ENCODE assay signal across 26 cellular contexts in the genomic region with DNA sequence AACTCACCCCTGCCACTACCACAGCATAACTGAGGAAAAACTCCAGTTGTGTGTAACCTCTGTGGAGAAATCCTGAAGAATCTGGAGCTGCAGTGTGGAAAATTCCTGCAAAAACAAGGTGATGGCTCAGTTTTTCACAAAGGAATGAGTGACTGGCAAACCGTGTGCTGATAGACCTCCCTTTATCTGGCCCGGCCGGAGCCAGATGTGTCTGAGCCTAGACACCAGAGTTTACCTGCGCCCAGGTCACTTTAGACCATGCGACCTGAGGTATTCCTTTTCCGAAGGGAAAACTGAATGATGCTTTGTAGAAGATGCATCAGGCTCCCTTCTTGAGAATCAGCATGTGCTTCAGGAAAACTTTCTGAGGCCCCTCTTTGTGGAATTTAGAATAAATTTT. TPM values are rescaled to one million over a fixed set of nuclear protein-coding genes. Genes with fewer than 3 reads are reported as not detected.
DNase-seq lines count a peak whose midpoint lies in the region; ATAC-seq, FAIRE-seq and TF ChIP-seq lines count a peak whose summit lies in the region.
"Had no signal": no experiment of that assay in that cellular context is flagged by ENCODE, and none has a peak within 500 bp of the region (broad histone marks: within the 10 kb centered on the region; RNA-seq: fewer than 3 reads in every experiment).

No MANE protein-coding gene starts in this region.

- in situ Hi-C loops in transverse colon (cut with MboI; ENCODE audit: low pct_ligation_motif_present in 1 of 4, low pct_unique_long_range_greater_than_20kb in 1 of 4, low sequenced_read_pairs in 3 of 4), result no loop called here

- no peak for FAIRE-seq in frontal cortex (lab: Jason Lieb, UNC)
- FAIRE-seq: D721Med, GM12878, GM19239, H1 had no signal

- no peak for DNase-seq in dorsolateral prefrontal cortex
- no peak for DNase-seq in frontal cortex (ENCODE audit: low spot score in 2 of 2)
- no peak for DNase-seq in CD4-positive, alpha-beta T cell
- DNase-seq in AG08395 (ENCODE audit: low spot score), result no peak
- no peak for DNase-seq in transverse colon
- DNase-seq: CD4-positive, CD25-positive, alpha-beta regulatory T cell; CD8-positive, alpha-beta memory T cell; DMS 273 treated with DMSO at 0.1 percent for 48 hours; DMS79; EL; GDM1; GM23248; H7; HCEC 1CT had no signal

- H3K27me3 ChIP-seq in dorsolateral prefrontal cortex (no peaks in the 10 kb centered on the region), layer of hippocampus (ENCODE audit: control insufficient read depth, insufficient read depth, low read length) (no peaks in the 10 kb centered on the region), transverse colon (no peaks in the 10 kb centered on the region)
- H3K27me3 ChIP-seq in CD4-positive, alpha-beta T cell (ENCODE audit: control insufficient read depth, insufficient read depth, low read length), result no peaks in the 10 kb centered on the region
- H3K27me3 ChIP-seq: BLaER1 had no signal

- H3K4me3 Mint-ChIP-seq in CD4-positive, alpha-beta T cell, result no peak overlapping the region
- H3K4me3 Mint-ChIP-seq: B cell; CD4-positive, CD25-positive, alpha-beta regulatory T cell had no signal

- POLR2A ChIA-PET in CD4-positive, alpha-beta T cell (lab: Charles Lee), result no interaction called here

- no peaks in the 10 kb centered on the region for H3K4me1 Mint-ChIP-seq in CD4-positive, alpha-beta T cell (ENCODE audit: low read depth)
- H3K4me1 Mint-ChIP-seq: B cell; CD4-positive, CD25-positive, alpha-beta regulatory T cell; CD8-positive, alpha-beta memory T cell had no signal

- no peaks in the 10 kb centered on the region for H3K36me3 Mint-ChIP-seq in CD4-positive, alpha-beta T cell (ENCODE audit: low read depth)
- H3K36me3 Mint-ChIP-seq: CD4-positive, CD25-positive, alpha-beta regulatory T cell; CD8-positive, alpha-beta memory T cell had no signal

- peaks cover 8% of the 10 kb centered on the region for H3K27me3 Mint-ChIP-seq in CD4-positive, alpha-beta T cell
- H3K27me3 Mint-ChIP-seq: B cell; CD4-positive, CD25-positive, alpha-beta regulatory T cell had no signal

- TF ChIP-seq EP300 in transverse colon (IDR thresholded peaks at IDR 0.05; ENCODE audit: low read depth), result no peak

- CTCF ChIA-PET in CD4-positive, alpha-beta T cell (lab: Charles Lee), result no interaction called here

- TF ChIP-seq POLR2A in transverse colon (IDR thresholded peaks at IDR 0.05), result no peak

- no peak for ATAC-seq in CD4-positive, alpha-beta T cell (ENCODE audit: poor library complexity)
- ATAC-seq: GM12878 had no signal

- 89 to 100% methylated on average over 1 to 6 of the region's 6 CpGs for WGBS in transverse colon (ENCODE audit: low coverage in 1 of 2), 2 donors

- no peaks in the 10 kb centered on the region for H3K4me1 ChIP-seq in transverse colon
- H3K4me1 ChIP-seq: BLaER1 had no signal

- peak overlapping the region in 3 of 59 donors; percentile 10 to 36 (median 18) for H3K4me3 ChIP-seq in dorsolateral prefrontal cortex
- H3K4me3 ChIP-seq in transverse colon, result no peak overlapping the region
- H3K4me3 ChIP-seq: BLaER1, GM12878, GM23248 had no signal

- no peaks in the 10 kb centered on the region for H3K36me3 ChIP-seq in transverse colon
- H3K36me3 ChIP-seq: BLaER1 had no signal

- TF ChIP-seq CTCF in dorsolateral prefrontal cortex (IDR thresholded peaks at IDR 0.05 in 54 of 56, conservative IDR thresholded peaks at IDR 0.05 in 2 of 56; ENCODE audit: low read depth in 1 of 56, partially characterized antibody in 56 of 56) (no peak), transverse colon (IDR thresholded peaks at IDR 0.05) (no peak)
- TF ChIP-seq CTCF in CD4-positive, alpha-beta T cell (IDR thresholded peaks at IDR 0.05), result no peak

- no peaks in the 10 kb centered on the region for H3K9me3 Mint-ChIP-seq in CD4-positive, alpha-beta T cell
- H3K9me3 Mint-ChIP-seq: CD8-positive, alpha-beta memory T cell had no signal

- H3K27ac ChIP-seq in angular gyrus (ENCODE audit: low read depth, low read length) (peak overlapping the region; percentile 64), dorsolateral prefrontal cortex (peak overlapping the region in 47 of 59 donors; percentile 33 to 92 (median 76)), layer of hippocampus (ENCODE audit: low read depth, low read length) (peak overlapping the region; percentile 79), temporal lobe (ENCODE audit: low read depth, low read length) (peak overlapping the region; percentile 84), transverse colon (no peak overlapping the region)
- no peak overlapping the region for H3K27ac ChIP-seq in CD4-positive, alpha-beta T cell (ENCODE audit: low read depth, low read length)
- H3K27ac ChIP-seq: BLaER1, C4-2B, GM23248 had no signal

- intact Hi-C loops in dorsolateral prefrontal cortex (cut with DNase I) (no loop called here), transverse colon (cut with DNase I; ENCODE audit: low total_unique reads) (no loop called here)
- intact Hi-C loops in CD4-positive, alpha-beta T cell (cut with DNase I, micrococcal nuclease), result no loop called here

- no peaks in the 10 kb centered on the region for H3K9me3 ChIP-seq in CD4-positive, alpha-beta T cell (ENCODE audit: control insufficient read depth, low read length)
- H3K9me3 ChIP-seq in transverse colon, result no peaks in the 10 kb centered on the region

- no peak overlapping the region for H3K27ac Mint-ChIP-seq in CD4-positive, alpha-beta T cell
- H3K27ac Mint-ChIP-seq: B cell; CD4-positive, CD25-positive, alpha-beta regulatory T cell; CD8-positive, alpha-beta memory T cell had no signal

RNA-seq across cellular contexts. Expression of gene SLC25A48, which starts 16.2 kb away (rescaled TPM):
- 10 to 100 TPM in 115 of 120 experiments, 1 to 10 TPM in 5; 5.7 to 93.2 (median 24.3) TPM for total RNA-seq in dorsolateral prefrontal cortex
- total RNA-seq in temporal lobe, result 1.2 TPM
- 1.2 TPM for total RNA-seq in frontal cortex
- not detected for total RNA-seq in CD4-positive, alpha-beta T cell
- 1 to 10 TPM in 2 of 4 donors, under 1 TPM in 1, not detected in 1; 0.48 to 2.6 (median 1.8) TPM for total RNA-seq in transverse colon
- total RNA-seq: A172; A673; B cell; CD4-positive, CD25-positive, alpha-beta regulatory T cell; CD8-positive, alpha-beta memory T cell; GM23248 had no signal

RNA-seq across cellular contexts. Expression of gene IL9, which starts 45.0 kb away (rescaled TPM):
- total RNA-seq in dorsolateral prefrontal cortex (not detected), temporal lobe (not detected), frontal cortex (not detected), transverse colon (not detected)
- not detected for total RNA-seq in CD4-positive, alpha-beta T cell
- total RNA-seq: A172; A673; B cell; CD4-positive, CD25-positive, alpha-beta regulatory T cell; GM12878; GM23248; H1; H7 had no signal

Comparison
In these comparisons a context has a peak if more than half of its experiments do, and no peak if none do; other contexts are left out.
1. H3K27ac ChIP-seq: peak in angular gyrus (single experiment), dorsolateral prefrontal cortex (47 of 59), layer of hippocampus (single experiment) and temporal lobe (single experiment); none in CD4-positive, alpha-beta T cell (single experiment) and transverse colon (0 of 4).